ENCODE assay signal across 2 cellular contexts in the genomic region with DNA sequence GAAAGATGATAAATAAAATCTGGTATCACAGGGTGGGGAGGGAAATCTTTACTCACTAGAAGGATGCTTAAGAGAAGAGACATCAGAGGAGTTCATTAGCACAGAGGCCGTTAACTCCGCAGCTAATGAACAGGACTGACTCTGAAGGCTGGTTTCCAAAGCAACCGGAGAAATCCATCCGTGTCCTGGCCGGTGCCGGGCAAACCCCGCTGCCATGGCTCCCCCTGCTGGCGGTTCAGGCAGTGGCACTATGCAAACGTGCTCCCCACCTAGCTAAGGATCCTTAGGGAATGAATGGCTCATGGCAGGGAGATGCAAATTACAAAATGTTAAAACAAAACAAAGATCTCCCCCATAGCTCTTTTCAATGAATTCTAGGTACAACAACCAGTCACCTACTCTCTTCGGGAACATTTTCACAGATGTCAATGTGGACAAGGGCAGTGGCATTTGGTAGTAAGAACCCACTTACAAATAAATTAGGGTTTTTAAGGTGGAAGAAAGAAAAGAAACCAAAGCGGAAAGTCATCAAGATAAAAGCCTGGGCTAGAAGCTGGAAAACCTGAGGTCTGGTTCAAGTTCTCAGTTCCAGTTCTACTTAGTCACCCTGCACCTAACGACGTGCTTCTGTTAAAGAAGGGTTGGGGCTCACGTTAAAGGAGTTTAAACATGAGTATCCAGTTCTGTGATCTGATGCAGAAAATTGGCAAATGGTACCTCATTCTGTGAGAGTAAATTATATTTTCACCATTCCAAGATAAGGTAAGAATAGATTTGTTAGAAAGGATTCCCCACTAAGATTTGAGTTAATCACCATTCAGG.
A peak's percentile ranks its signal among the peaks of the same experiment; 100 is the strongest.
TF ChIP-seq lines count a peak whose summit lies in the region.

No MANE protein-coding gene starts in this region.

TF ChIP-seq in HCT116, 20 proteins besides CTCF, POLR2A, EP300 and RAD21:
- TF ChIP-seq POLR2AphosphoS5 (IDR thresholded peaks at IDR 0.05; ENCODE audit: low read depth, low read length) (no peak), SRF (IDR thresholded peaks at IDR 0.05; ENCODE audit: low read depth) (no peak), YY1 (IDR thresholded peaks at IDR 0.05; ENCODE audit: extremely low read depth, insufficient replicate concordance, low read depth, low read length) (no peak), JUND (IDR thresholded peaks at IDR 0.05) (no peak), FOSL1 (IDR thresholded peaks at IDR 0.05; ENCODE audit: low read depth) (no peak), CBX3 (IDR thresholded peaks at IDR 0.05; ENCODE audit: low read depth) (0 out of 2 replicates have a peak, but pooled peaks have one; percentile 45), EGR1 (IDR thresholded peaks at IDR 0.05; ENCODE audit: low read depth) (no peak)
- TF ChIP-seq, protein P1, sequence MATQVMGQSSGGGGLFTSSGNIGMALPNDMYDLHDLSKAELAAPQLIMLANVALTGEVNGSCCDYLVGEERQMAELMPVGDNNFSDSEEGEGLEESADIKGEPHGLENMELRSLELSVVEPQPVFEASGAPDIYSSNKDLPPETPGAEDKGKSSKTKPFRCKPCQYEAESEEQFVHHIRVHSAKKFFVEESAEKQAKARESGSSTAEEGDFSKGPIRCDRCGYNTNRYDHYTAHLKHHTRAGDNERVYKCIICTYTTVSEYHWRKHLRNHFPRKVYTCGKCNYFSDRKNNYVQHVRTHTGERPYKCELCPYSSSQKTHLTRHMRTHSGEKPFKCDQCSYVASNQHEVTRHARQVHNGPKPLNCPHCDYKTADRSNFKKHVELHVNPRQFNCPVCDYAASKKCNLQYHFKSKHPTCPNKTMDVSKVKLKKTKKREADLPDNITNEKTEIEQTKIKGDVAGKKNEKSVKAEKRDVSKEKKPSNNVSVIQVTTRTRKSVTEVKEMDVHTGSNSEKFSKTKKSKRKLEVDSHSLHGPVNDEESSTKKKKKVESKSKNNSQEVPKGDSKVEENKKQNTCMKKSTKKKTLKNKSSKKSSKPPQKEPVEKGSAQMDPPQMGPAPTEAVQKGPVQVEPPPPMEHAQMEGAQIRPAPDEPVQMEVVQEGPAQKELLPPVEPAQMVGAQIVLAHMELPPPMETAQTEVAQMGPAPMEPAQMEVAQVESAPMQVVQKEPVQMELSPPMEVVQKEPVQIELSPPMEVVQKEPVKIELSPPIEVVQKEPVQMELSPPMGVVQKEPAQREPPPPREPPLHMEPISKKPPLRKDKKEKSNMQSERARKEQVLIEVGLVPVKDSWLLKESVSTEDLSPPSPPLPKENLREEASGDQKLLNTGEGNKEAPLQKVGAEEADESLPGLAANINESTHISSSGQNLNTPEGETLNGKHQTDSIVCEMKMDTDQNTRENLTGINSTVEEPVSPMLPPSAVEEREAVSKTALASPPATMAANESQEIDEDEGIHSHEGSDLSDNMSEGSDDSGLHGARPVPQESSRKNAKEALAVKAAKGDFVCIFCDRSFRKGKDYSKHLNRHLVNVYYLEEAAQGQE (IDR thresholded peaks at IDR 0.05; ENCODE audit: low read depth) = no peak
- TF ChIP-seq, protein P2, sequence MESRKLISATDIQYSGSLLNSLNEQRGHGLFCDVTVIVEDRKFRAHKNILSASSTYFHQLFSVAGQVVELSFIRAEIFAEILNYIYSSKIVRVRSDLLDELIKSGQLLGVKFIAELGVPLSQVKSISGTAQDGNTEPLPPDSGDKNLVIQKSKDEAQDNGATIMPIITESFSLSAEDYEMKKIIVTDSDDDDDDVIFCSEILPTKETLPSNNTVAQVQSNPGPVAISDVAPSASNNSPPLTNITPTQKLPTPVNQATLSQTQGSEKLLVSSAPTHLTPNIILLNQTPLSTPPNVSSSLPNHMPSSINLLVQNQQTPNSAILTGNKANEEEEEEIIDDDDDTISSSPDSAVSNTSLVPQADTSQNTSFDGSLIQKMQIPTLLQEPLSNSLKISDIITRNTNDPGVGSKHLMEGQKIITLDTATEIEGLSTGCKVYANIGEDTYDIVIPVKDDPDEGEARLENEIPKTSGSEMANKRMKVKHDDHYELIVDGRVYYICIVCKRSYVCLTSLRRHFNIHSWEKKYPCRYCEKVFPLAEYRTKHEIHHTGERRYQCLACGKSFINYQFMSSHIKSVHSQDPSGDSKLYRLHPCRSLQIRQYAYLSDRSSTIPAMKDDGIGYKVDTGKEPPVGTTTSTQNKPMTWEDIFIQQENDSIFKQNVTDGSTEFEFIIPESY (IDR thresholded peaks at IDR 0.05; ENCODE audit: extremely low read depth, insufficient replicate concordance, low read length) = no peak

TF ChIP-seq in H1, 55 proteins besides CTCF, POLR2A, EP300 and RAD21:
- 0 out of 2 replicates have a peak, but pooled peaks have one; percentile 46 for TF ChIP-seq YY1 (IDR thresholded peaks at IDR 0.05; ENCODE audit: low read depth, low read length)
- 0 out of 2 replicates have a peak, but pooled peaks have one; percentile 18 for TF ChIP-seq CREB1 (IDR thresholded peaks at IDR 0.05)
- 0 out of 2 replicates have a peak, but pooled peaks have one; percentile 9 for TF ChIP-seq RXRA (IDR thresholded peaks at IDR 0.05; ENCODE audit: insufficient read depth, low read depth, low read length)
- TF ChIP-seq JUND (IDR thresholded peaks at IDR 0.05; ENCODE audit: low read length) = 0 out of 2 replicates have a peak, but pooled peaks have one; percentile 12
- no peak for TF ChIP-seq HDAC6 (IDR thresholded peaks at IDR 0.05; ENCODE audit: low read depth, low read length)
- TF ChIP-seq SIN3A (conservative IDR thresholded peaks at IDR 0.05 in 1 of 2, IDR thresholded peaks at IDR 0.05 in 1 of 2; ENCODE audit: low read depth in 1 of 2, low read length in 2 of 2) = 0 out of 4 replicates have a peak, but pooled peaks of 1 of the 2 experiments have one; percentile 42
- no peak for TF ChIP-seq SP4 (IDR thresholded peaks at IDR 0.05; ENCODE audit: low read length)
- no peak for TF ChIP-seq RFX5 (IDR thresholded peaks at IDR 0.05; ENCODE audit: borderline replicate concordance, low read depth, low read length)
- TF ChIP-seq, protein P3, sequence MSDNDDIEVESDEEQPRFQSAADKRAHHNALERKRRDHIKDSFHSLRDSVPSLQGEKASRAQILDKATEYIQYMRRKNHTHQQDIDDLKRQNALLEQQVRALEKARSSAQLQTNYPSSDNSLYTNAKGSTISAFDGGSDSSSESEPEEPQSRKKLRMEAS (IDR thresholded peaks at IDR 0.05) = peak; percentile 51; the same call in 1 of the 2 replicates
- TF ChIP-seq MAFK (IDR thresholded peaks at IDR 0.05; ENCODE audit: low read depth, low read length) = no peak
- TF ChIP-seq KDM4A (IDR thresholded peaks at IDR 0.05; ENCODE audit: low read depth, low read length, severe bottlenecking) = no peak
- no peak for TF ChIP-seq SAP30 (IDR thresholded peaks at IDR 0.05; ENCODE audit: insufficient read depth, insufficient replicate concordance, low read length)
- 0 out of 2 replicates have a peak, but pooled peaks have one; percentile 41 for TF ChIP-seq SP1 (IDR thresholded peaks at IDR 0.05; ENCODE audit: low read depth, low read length)
